In the genomic region with DNA sequence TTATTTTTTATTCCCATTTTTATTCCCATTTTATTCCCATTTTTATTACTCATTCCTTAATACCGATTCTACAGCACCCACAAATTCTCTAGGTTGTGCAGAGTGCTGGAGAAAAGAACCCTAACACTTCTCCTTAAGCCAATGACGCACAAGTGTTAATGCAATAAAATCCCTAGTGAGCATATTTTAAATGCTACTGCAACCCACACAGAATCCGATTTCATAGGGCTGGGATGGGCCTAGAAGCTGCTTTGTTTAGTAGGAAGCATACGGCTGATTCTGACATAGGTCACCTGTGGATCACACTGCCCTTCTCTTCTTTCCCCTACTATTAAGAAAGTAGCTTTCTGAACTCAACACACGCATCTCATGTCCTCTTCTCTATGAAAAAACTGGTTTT, we compare ENCODE assay signal across 30 cellular contexts. TPM values are rescaled to one million over a fixed set of nuclear protein-coding genes. Genes with fewer than 3 reads are reported as not detected.
"Had no signal": no experiment of that assay in that cellular context is flagged by ENCODE, and none has a peak within 500 bp of the region (broad histone marks: within the 10 kb centered on the region; RNA-seq: fewer than 3 reads in every experiment).

No MANE protein-coding gene starts in this region.

- DNase-seq: colonic mucosa; effector CD8-positive, alpha-beta T cell; endodermal cell; foreskin keratinocyte; heart left ventricle; hippocampal formation; islet precursor cell; kidney glomerular epithelial cell; left colon; left ventricle myocardium superior; lower lobe of right lung; naive B cell; nucleus accumbens; spleen; stimulated activated CD4-positive, alpha-beta T cell treated with anti-CD3 and anti-CD28 coated beads, Interleukin-4, amount 100 ng/mL, for 4 hours; stimulated activated naive CD8-positive, alpha-beta T cell treated with anti-CD3 and anti-CD28 coated beads, Interleukin-15, Interleukin-2, amounts not matched to agents 100 U/mL and 50 U/mL, for 24 hours; substantia nigra; testis; tibial artery had no signal

- H3K9me3 Mint-ChIP-seq: dendritic cell treated with granulocyte-macrophage colony-stimulating factor and Interleukin-4, amounts not matched to agents 40 ng/mL and 50 ng/mL, for 4 days; endodermal cell; naive B cell; natural killer cell treated with Interleukin-12 subunit alpha and Interleukin-12 subunit beta and Interleukin-15 and Interleukin-18, amount 100 ng/mL, for 72 hours; stimulated activated memory B cell treated with anti-CD40 and anti-IgM and Interleukin-4, amounts not matched to agents 10 μg/mL and 1 μg/mL and 100 μg/mL, for 72 hours had no signal

- H3K4me3 ChIP-seq: colonic mucosa, gastroesophageal sphincter, heart left ventricle, lower lobe of right lung, prostate gland, right atrium auricular region, spleen, testis, tibial artery had no signal

- H3K4me1 ChIP-seq: colonic mucosa, foreskin keratinocyte, prostate gland, right atrium auricular region, testis, tibial artery had no signal

- H3K27ac ChIP-seq: colonic mucosa, epithelial cell of prostate, foreskin keratinocyte, gastroesophageal sphincter, heart left ventricle, lower lobe of right lung, prostate gland, right atrium auricular region, spleen, testis, tibial artery had no signal

- H3K27me3 ChIP-seq: colonic mucosa, foreskin keratinocyte, gastroesophageal sphincter, right atrium auricular region, spleen, testis, tibial artery had no signal

- H3K27me3 Mint-ChIP-seq: dendritic cell treated with granulocyte-macrophage colony-stimulating factor and Interleukin-4, amounts not matched to agents 40 ng/mL and 50 ng/mL, for 4 days; stimulated activated memory B cell treated with anti-CD40 and anti-IgM and Interleukin-4, amounts not matched to agents 10 μg/mL and 1 μg/mL and 100 μg/mL, for 72 hours; type B pancreatic cell had no signal

- H3K9me3 ChIP-seq: colonic mucosa, gastroesophageal sphincter, heart left ventricle, lower lobe of right lung, prostate gland, right atrium auricular region, spleen, testis, tibial artery had no signal

- H3K36me3 Mint-ChIP-seq: naive B cell; natural killer cell treated with Interleukin-12 subunit alpha and Interleukin-12 subunit beta and Interleukin-15 and Interleukin-18, amount 100 ng/mL, for 72 hours; stimulated activated memory B cell treated with anti-CD40 and anti-IgM and Interleukin-4, amounts not matched to agents 10 μg/mL and 1 μg/mL and 100 μg/mL, for 72 hours; type B pancreatic cell had no signal

- H3K4me1 Mint-ChIP-seq: naive B cell; stimulated activated memory B cell treated with anti-CD40 and anti-IgM and Interleukin-4, amounts not matched to agents 10 μg/mL and 1 μg/mL and 100 μg/mL, for 72 hours had no signal

- H3K27ac Mint-ChIP-seq: dendritic cell treated with granulocyte-macrophage colony-stimulating factor and Interleukin-4, amounts not matched to agents 40 ng/mL and 50 ng/mL, for 4 days; endodermal cell; natural killer cell treated with Interleukin-12 subunit alpha and Interleukin-12 subunit beta and Interleukin-15 and Interleukin-18, amount 100 ng/mL, for 72 hours; stimulated activated memory B cell treated with anti-CD40 and anti-IgM and Interleukin-4, amounts not matched to agents 10 μg/mL and 1 μg/mL and 100 μg/mL, for 72 hours; type B pancreatic cell had no signal

- ATAC-seq: esophagus mucosa; foreskin keratinocyte; gastroesophageal sphincter; heart left ventricle; left colon; left ventricle myocardium superior; lower lobe of right lung; natural killer cell treated with Interleukin-12 subunit alpha and Interleukin-12 subunit beta and Interleukin-15 and Interleukin-18, amount 100 ng/mL, for 72 hours; sciatic nerve; stimulated activated memory B cell treated with anti-CD40 and anti-IgM and Interleukin-4, amounts not matched to agents 10 μg/mL and 1 μg/mL and 100 μg/mL, for 72 hours; stimulated activated naive CD8-positive, alpha-beta T cell treated with anti-CD3 and anti-CD28 coated beads, Interleukin-15, Interleukin-2, amounts not matched to agents 100 U/mL and 50 U/mL, for 24 hours had no signal

- H3K36me3 ChIP-seq: colonic mucosa, gastroesophageal sphincter, heart left ventricle, lower lobe of right lung, prostate gland, right atrium auricular region, spleen, tibial artery had no signal

- H3K4me3 Mint-ChIP-seq: dendritic cell treated with granulocyte-macrophage colony-stimulating factor and Interleukin-4, amounts not matched to agents 40 ng/mL and 50 ng/mL, for 4 days; endodermal cell; naive B cell; natural killer cell treated with Interleukin-12 subunit alpha and Interleukin-12 subunit beta and Interleukin-15 and Interleukin-18, amount 100 ng/mL, for 72 hours; stimulated activated memory B cell treated with anti-CD40 and anti-IgM and Interleukin-4, amounts not matched to agents 10 μg/mL and 1 μg/mL and 100 μg/mL, for 72 hours; type B pancreatic cell had no signal

RNA-seq across cellular contexts. Expression of a gene that starts 45.1 kb away (rescaled TPM):
- total RNA-seq: colonic mucosa; esophagus mucosa; foreskin keratinocyte; left colon; left ventricle myocardium superior; mononuclear cell; natural killer cell treated with Interleukin-12 subunit alpha and Interleukin-12 subunit beta and Interleukin-15 and Interleukin-18, amount 100 ng/mL, for 72 hours; sciatic nerve had no signal
- polyA plus RNA-seq: foreskin keratinocyte, heart left ventricle had no signal
